27 cellular contexts compared by ENCODE assay signal in the genomic region with DNA sequence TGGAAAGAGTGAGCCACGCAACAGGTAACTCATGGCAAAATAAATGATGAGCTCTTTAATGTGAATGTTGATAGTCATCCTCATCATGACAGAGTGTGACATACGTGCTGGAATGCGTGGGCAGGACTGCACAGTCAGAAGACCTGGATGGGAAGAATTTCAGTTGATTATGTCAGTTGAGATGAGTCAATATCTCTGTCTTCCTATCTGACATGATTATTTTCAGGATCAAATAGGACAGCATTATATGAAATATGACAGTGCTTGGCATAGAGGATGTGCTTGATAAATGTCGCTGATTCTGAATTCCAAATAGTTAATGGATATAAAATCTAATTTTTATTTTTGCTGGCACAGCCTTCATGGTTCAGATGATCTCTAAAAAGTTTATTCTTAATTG.
A peak's percentile ranks its signal among the peaks of the same experiment; 100 is the strongest.
DNase-seq lines count a peak whose midpoint lies in the region; ATAC-seq and TF ChIP-seq lines count a peak whose summit lies in the region.
"Had no signal": no experiment of that assay in that cellular context is flagged by ENCODE, and none has a peak within 500 bp of the region (broad histone marks: within the 10 kb centered on the region; RNA-seq: fewer than 3 reads in every experiment).

No MANE protein-coding gene starts in this region.

- H3K27me3 ChIP-seq in SK-N-SH (ENCODE audit: insufficient read depth) (no peaks in the 10 kb centered on the region), heart left ventricle (no peaks in the 10 kb centered on the region)
- H3K27me3 ChIP-seq: left lung, MG63, neural progenitor cell, right atrium auricular region, stomach, vagina had no signal

- no peak for TF ChIP-seq RAD21 in SK-N-SH (IDR thresholded peaks at IDR 0.05; ENCODE audit: low read length)

- H2AFZ ChIP-seq in SK-N-SH (ENCODE audit: low read depth), result no peak overlapping the region
- H2AFZ ChIP-seq: neural progenitor cell, parathyroid adenoma had no signal

- H3K4me2 ChIP-seq in SK-N-SH, result no peak overlapping the region
- H3K4me2 ChIP-seq: neural progenitor cell had no signal

- no peaks in the 10 kb centered on the region for H3K9me2 ChIP-seq in SK-N-SH

- no peaks in the 10 kb centered on the region for H3K36me3 ChIP-seq in SK-N-SH (replicated peaks in 1 of 2; ENCODE audit: control insufficient read depth in 1 of 2, insufficient read depth in 2 of 2, low read length in 1 of 2)
- H3K36me3 ChIP-seq in heart left ventricle, result peaks cover 0 to 41% (median 25%) of the 10 kb centered on the region in 9 donors
- H3K36me3 ChIP-seq: neural progenitor cell, right atrium auricular region, vagina had no signal

- H3K9me3 ChIP-seq in SK-N-SH, result no peaks in the 10 kb centered on the region
- peaks cover 0 to 4% (median 0%) of the 10 kb centered on the region in 12 donors for H3K9me3 ChIP-seq in heart left ventricle
- H3K9me3 ChIP-seq: MG63, right atrium auricular region, vagina had no signal

- H4K20me1 ChIP-seq in SK-N-SH (ENCODE audit: insufficient read depth), result no peaks in the 10 kb centered on the region

- POLR2A ChIA-PET in SK-N-SH (lab: Yijun Ruan, JAX), result no interaction called here

- TF ChIP-seq CTCF in SK-N-SH (IDR thresholded peaks at IDR 0.05), result no peak
- TF ChIP-seq CTCF in fibroblast of mammary gland (conservative IDR thresholded peaks at IDR 0.05; ENCODE audit: control insufficient read depth, insufficient read depth, low read depth, low read length), result no peak
- TF ChIP-seq CTCF in heart left ventricle (IDR thresholded peaks at IDR 0.05), result no peak

- ATAC-seq in heart left ventricle (no peak), GM19467 (IDR thresholded peaks at IDR 0.05; ENCODE audit: unreplicated experiment) (no peak)
- ATAC-seq: HCT116, left lung had no signal

- no peaks in the 10 kb centered on the region for H3F3A ChIP-seq in SK-N-SH (replicated peaks; ENCODE audit: insufficient read depth)

- CTCF ChIA-PET in SK-N-SH (lab: Yijun Ruan, JAX), result interaction anchor here (0.6 to 1.5 kb wide), 4 partner anchors 19 to 1224 kb away, joined by 3 to 5 read pairs (median 4); no protein-coding TSS in a partner anchor

- H3K79me2 ChIP-seq in SK-N-SH (ENCODE audit: insufficient read depth), result no peaks in the 10 kb centered on the region
- H3K79me2 ChIP-seq: parathyroid adenoma had no signal

- H3K4me1 ChIP-seq in SK-N-SH (ENCODE audit: control insufficient read depth in 1 of 2, insufficient read depth in 2 of 2, low read depth in 1 of 2, low read length in 1 of 2) (peaks cover 0 to 6% of the 10 kb centered on the region in 2 experiments; a peak in 2 of 4 replicates), heart left ventricle (no peaks in the 10 kb centered on the region)
- H3K4me1 ChIP-seq: left lung, neural progenitor cell, parathyroid adenoma, right atrium auricular region, stomach, vagina had no signal

- 81% methylated on average over 4 of the region's 4 CpGs for WGBS in SK-N-SH (ENCODE audit: low lambda C conversion rate)
- 94 to 96% (median 95%) methylated on average over 4 of the region's 4 CpGs for WGBS in heart left ventricle, 4 donors

- no peak overlapping the region; a peak in 1 of 4 replicates for H3K27ac ChIP-seq in SK-N-SH (ENCODE audit: low read depth in 2 of 2, low read length in 1 of 2)
- H3K27ac ChIP-seq in heart left ventricle, result no peak overlapping the region
- H3K27ac ChIP-seq: left lung, neural progenitor cell, parathyroid adenoma, right atrium auricular region, stomach, vagina had no signal

- TF ChIP-seq POLR2A in heart left ventricle (IDR thresholded peaks at IDR 0.05), result no peak

- intact Hi-C loops in heart left ventricle (cut with DNase I), result no loop called here

- H3K9ac ChIP-seq in SK-N-SH, result no peak overlapping the region
- H3K9ac ChIP-seq: neural progenitor cell, parathyroid adenoma had no signal

- H3K4me3 ChIP-seq in SK-N-SH (ENCODE audit: low read depth in 2 of 2, low read length in 1 of 2), result no peak overlapping the region
- no peak overlapping the region for H3K4me3 ChIP-seq in fibroblast of mammary gland (ENCODE audit: control insufficient read depth, low read depth, low read length)
- H3K4me3 ChIP-seq in heart left ventricle, result no peak overlapping the region
- H3K4me3 ChIP-seq: left lung, MG63, neural progenitor cell, right atrium auricular region, stomach, vagina had no signal

- DNase-seq in HS-5 (ENCODE audit: low read depth) (peak; percentile 47), SK-N-SH (no peak), fibroblast of mammary gland (ENCODE audit: low read depth) (peak; percentile 30), renal cortical epithelial cell (ENCODE audit: low read depth) (peak; percentile 14), heart left ventricle (no peak), SHP77 (lab: John Stamatoyannopoulos, UW) (no peak), NCI-H2227 (lab: John Stamatoyannopoulos, UW; ENCODE audit: unreplicated experiment) (no peak)
- DNase-seq: activated CD4-positive, alpha-beta memory T cell treated with anti-CD3 and anti-CD28 coated beads, Interleukin-2, amount 10 ng/mL, durations not matched to agents 7 days and 5 days; activated CD4-positive, alpha-beta T cell treated with anti-CD3 and anti-CD28 coated beads for 1 hour; activated CD8-positive, alpha-beta memory T cell treated with anti-CD3 and anti-CD28 coated beads, Interleukin-2, amount 50 U/mL, for 48 hours; activated naive CD4-positive, alpha-beta T cell treated with anti-CD3 and anti-CD28 coated beads for 36 hours; KBM-7; left lung; mesendoderm; MG63; NCI-H2029; NCI-H526; Right ventricle myocardium superior; stimulated activated CD4-positive, alpha-beta T cell treated with anti-CD3 and anti-CD28 coated beads, Interleukin-12 subunit alpha, Interleukin-12 subunit beta, amount 100 ng/mL, for 4 hours; stimulated activated CD4-positive, alpha-beta T cell treated with anti-CD3 and anti-CD28 coated beads, Interleukin-2, amount 100 ng/mL, for 48 hours; stomach had no signal

- TF ChIP-seq EP300 in SK-N-SH (IDR thresholded peaks at IDR 0.05; ENCODE audit: borderline replicate concordance in 1 of 2, low read depth in 1 of 2, low read length in 1 of 2), result no peak

TF ChIP-seq in SK-N-SH, 30 proteins besides CTCF, POLR2A, EP300 and RAD21:
- TF ChIP-seq, protein P1, sequence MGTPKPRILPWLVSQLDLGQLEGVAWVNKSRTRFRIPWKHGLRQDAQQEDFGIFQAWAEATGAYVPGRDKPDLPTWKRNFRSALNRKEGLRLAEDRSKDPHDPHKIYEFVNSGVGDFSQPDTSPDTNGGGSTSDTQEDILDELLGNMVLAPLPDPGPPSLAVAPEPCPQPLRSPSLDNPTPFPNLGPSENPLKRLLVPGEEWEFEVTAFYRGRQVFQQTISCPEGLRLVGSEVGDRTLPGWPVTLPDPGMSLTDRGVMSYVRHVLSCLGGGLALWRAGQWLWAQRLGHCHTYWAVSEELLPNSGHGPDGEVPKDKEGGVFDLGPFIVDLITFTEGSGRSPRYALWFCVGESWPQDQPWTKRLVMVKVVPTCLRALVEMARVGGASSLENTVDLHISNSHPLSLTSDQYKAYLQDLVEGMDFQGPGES (IDR thresholded peaks at IDR 0.05; ENCODE audit: low read depth, low read length), result no peak
- TF ChIP-seq MXI1 (IDR thresholded peaks at IDR 0.05; ENCODE audit: low read depth, low read length), result no peak
- TF ChIP-seq, protein P2, sequence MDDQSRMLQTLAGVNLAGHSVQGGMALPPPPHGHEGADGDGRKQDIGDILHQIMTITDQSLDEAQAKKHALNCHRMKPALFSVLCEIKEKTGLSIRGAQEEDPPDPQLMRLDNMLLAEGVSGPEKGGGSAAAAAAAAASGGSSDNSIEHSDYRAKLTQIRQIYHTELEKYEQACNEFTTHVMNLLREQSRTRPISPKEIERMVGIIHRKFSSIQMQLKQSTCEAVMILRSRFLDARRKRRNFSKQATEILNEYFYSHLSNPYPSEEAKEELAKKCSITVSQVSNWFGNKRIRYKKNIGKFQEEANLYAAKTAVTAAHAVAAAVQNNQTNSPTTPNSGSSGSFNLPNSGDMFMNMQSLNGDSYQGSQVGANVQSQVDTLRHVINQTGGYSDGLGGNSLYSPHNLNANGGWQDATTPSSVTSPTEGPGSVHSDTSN (IDR thresholded peaks at IDR 0.05), result peak; percentile 51; the same call in 1 of the 2 replicates

Comparison
In these comparisons a context has a peak if more than half of its experiments do, and no peak if none do; other contexts are left out.
1. DNase-seq: peak in HS-5 (single experiment), fibroblast of mammary gland (single experiment) and renal cortical epithelial cell (single experiment); none in SK-N-SH (single experiment), heart left ventricle (0 of 5), SHP77 (0 of 2) and NCI-H2227 (single experiment).